16 cellular contexts compared by ENCODE assay signal in the genomic region with DNA sequence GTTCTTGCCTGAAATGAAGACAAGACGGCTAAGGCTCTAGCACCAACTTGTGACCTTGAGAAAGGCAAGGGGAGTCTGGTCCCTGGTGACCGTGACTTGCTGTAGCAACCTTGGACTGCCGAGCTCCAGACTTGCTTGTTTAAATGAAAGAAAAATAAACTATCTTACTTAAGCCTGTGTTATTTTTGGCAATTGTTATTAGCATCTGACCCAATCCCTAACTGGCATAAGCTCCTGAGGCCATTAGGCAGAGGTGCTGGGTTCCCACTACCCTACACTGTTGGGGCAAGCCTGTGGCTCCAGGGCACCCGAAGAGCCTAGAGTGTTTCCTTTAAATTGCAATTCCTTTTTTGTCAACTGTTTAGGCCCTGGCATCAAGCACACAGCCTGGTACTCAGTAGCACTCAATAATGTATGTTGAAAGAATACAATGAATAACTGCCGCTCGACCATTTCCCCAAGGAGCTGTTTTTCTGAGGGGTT.
DNase-seq lines count a peak whose midpoint lies in the region; ATAC-seq, FAIRE-seq and TF ChIP-seq lines count a peak whose summit lies in the region.
"Had no signal": no experiment of that assay in that cellular context is flagged by ENCODE, and none has a peak within 500 bp of the region (broad histone marks: within the 10 kb centered on the region; RNA-seq: fewer than 3 reads in every experiment).

No MANE protein-coding gene starts in this region.

- DNase-seq in MCF 10A (ENCODE audit: unreplicated experiment) (peak; percentile 94), mammary epithelial cell (no peak), astrocyte (ENCODE audit: low read depth) (peak; percentile 65), foreskin fibroblast (peak; percentile 59 to 62), testis (peak; percentile 47), NCI-H2196 (lab: John Stamatoyannopoulos, UW; ENCODE audit: unreplicated experiment) (no peak)
- no peak for DNase-seq in activated CD4-positive, alpha-beta T cell treated with anti-CD3 and anti-CD28 coated beads, Interleukin-2, amount 10 ng/mL, durations not matched to agents 7 days and 5 days
- DNase-seq: activated naive CD4-positive, alpha-beta T cell treated with anti-CD3 and anti-CD28 coated beads, Interleukin-2, amount 50 U/mL, for 16 hours; effector CD8-positive, alpha-beta T cell; left lung; NCI-H524; upper lobe of left lung had no signal

- H3K27me3 ChIP-seq in mammary epithelial cell (ENCODE audit: insufficient read depth, low read length) (no peaks in the 10 kb centered on the region), astrocyte (ENCODE audit: insufficient read depth, low read length) (no peaks in the 10 kb centered on the region), testis (no peaks in the 10 kb centered on the region)
- H3K27me3 ChIP-seq: hepatocyte, left lung, upper lobe of left lung had no signal

- H3K9ac ChIP-seq in mammary epithelial cell (ENCODE audit: insufficient read depth, low read length) (no peak overlapping the region), astrocyte (ENCODE audit: low read length) (peak overlapping the region; percentile 6)

- no peak for FAIRE-seq in astrocyte (lab: Jason Lieb, UNC)
- FAIRE-seq: RCC 7860 had no signal

- no peak overlapping the region for H3K4me3 ChIP-seq in mammary epithelial cell (replicated peaks in 1 of 3; ENCODE audit: insufficient read depth in 1 of 3, low read depth in 2 of 3, low read length in 3 of 3)
- no peak overlapping the region for H3K4me3 ChIP-seq in astrocyte (ENCODE audit: insufficient read depth, low read depth, low read length)
- H3K4me3 ChIP-seq in foreskin fibroblast (ENCODE audit: low read depth in 1 of 2, low read length in 2 of 2) = no peak overlapping the region
- H3K4me3 ChIP-seq in testis = no peak overlapping the region
- H3K4me3 ChIP-seq: HAP-1, hepatocyte, left lung, upper lobe of left lung had no signal

- no peak for TF ChIP-seq POLR2A in testis (IDR thresholded peaks at IDR 0.05)

- H3K36me3 ChIP-seq in mammary epithelial cell (ENCODE audit: insufficient read depth, low read length) (no peaks in the 10 kb centered on the region), astrocyte (ENCODE audit: insufficient read depth, low read length) (no peaks in the 10 kb centered on the region), testis (ENCODE audit: low read depth, missing control alignments) (no peaks in the 10 kb centered on the region)
- H3K36me3 ChIP-seq: HAP-1, left lung, upper lobe of left lung had no signal

- H2AFZ ChIP-seq in mammary epithelial cell (ENCODE audit: low read depth, low read length) (no peak overlapping the region), astrocyte (ENCODE audit: low read depth, low read length) (no peak overlapping the region)
- H2AFZ ChIP-seq: hepatocyte had no signal

- WGBS in mammary epithelial cell (ENCODE audit: low coverage, missing lambda C conversion rate) = 93% methylated on average over 6 of the region's 6 CpGs
- 58 to 65% methylated on average over 6 of the region's 6 CpGs for WGBS in testis, 2 donors

- H3K27me3 Mint-ChIP-seq in MCF 10A (ENCODE audit: insufficient read depth, unreplicated experiment) (no peaks in the 10 kb centered on the region), astrocyte (ENCODE audit: low read depth, unreplicated experiment) (no peaks in the 10 kb centered on the region)
- peaks cover 3% of the 10 kb centered on the region for H3K27me3 Mint-ChIP-seq in activated CD4-positive, alpha-beta T cell treated with anti-CD3 and anti-CD28 coated beads, Interleukin-2, amount 10 ng/mL, durations not matched to agents 7 days and 5 days

- H4K20me1 ChIP-seq in mammary epithelial cell (ENCODE audit: insufficient read depth, low read length) = no peaks in the 10 kb centered on the region
- H4K20me1 ChIP-seq in astrocyte (ENCODE audit: insufficient read depth, low read length) = no peaks in the 10 kb centered on the region

- H3K9me3 ChIP-seq in mammary epithelial cell (replicated peaks; ENCODE audit: insufficient read depth, low read length) = no peaks in the 10 kb centered on the region
- H3K9me3 ChIP-seq in astrocyte (ENCODE audit: insufficient read depth, low read depth, low read length) = no peaks in the 10 kb centered on the region
- no peaks in the 10 kb centered on the region for H3K9me3 ChIP-seq in testis
- H3K9me3 ChIP-seq: HAP-1, upper lobe of left lung had no signal

- POLR2A ChIA-PET in MCF 10A (lab: Yijun Ruan, JAX) = interaction anchor here (0.7 to 5.0 kb wide), 16 partner anchors 13 to 118 kb away, joined by 3 to 37 read pairs (median 4); a partner anchor contains a TSS
- POLR2A ChIA-PET in activated CD4-positive, alpha-beta T cell treated with anti-CD3 and anti-CD28 coated beads, Interleukin-2, amount 10 ng/mL, durations not matched to agents 7 days and 5 days (lab: Charles Lee) = no interaction called here

- H3K4me1 Mint-ChIP-seq in MCF 10A (ENCODE audit: insufficient read depth, unreplicated experiment) = peaks cover 35% of the 10 kb centered on the region
- H3K4me1 Mint-ChIP-seq in astrocyte (ENCODE audit: low read depth, unreplicated experiment) = peaks cover 24% of the 10 kb centered on the region
- H3K4me1 Mint-ChIP-seq in activated CD4-positive, alpha-beta T cell treated with anti-CD3 and anti-CD28 coated beads, Interleukin-2, amount 10 ng/mL, durations not matched to agents 7 days and 5 days = peaks cover 49% of the 10 kb centered on the region

- H3K9me3 Mint-ChIP-seq in MCF 10A (ENCODE audit: unreplicated experiment) (no peaks in the 10 kb centered on the region), astrocyte (ENCODE audit: unreplicated experiment) (no peaks in the 10 kb centered on the region)
- H3K9me3 Mint-ChIP-seq in activated CD4-positive, alpha-beta T cell treated with anti-CD3 and anti-CD28 coated beads, Interleukin-2, amount 10 ng/mL, durations not matched to agents 7 days and 5 days = peaks cover 8% of the 10 kb centered on the region

- no peak for ATAC-seq in GM19455 (IDR thresholded peaks at IDR 0.05; ENCODE audit: unreplicated experiment)
- ATAC-seq: left lung had no signal

- H3K4me2 ChIP-seq in mammary epithelial cell (ENCODE audit: insufficient read depth, low read depth, low read length) (no peak overlapping the region), astrocyte (ENCODE audit: low read length) (no peak overlapping the region)
- H3K4me2 ChIP-seq: hepatocyte had no signal

- H3K27ac ChIP-seq in mammary epithelial cell (ENCODE audit: insufficient read depth, low read depth, low read length) (no peak overlapping the region), astrocyte (ENCODE audit: low read depth, low read length) (no peak overlapping the region), testis (peak overlapping the region in 1 of 2 donors; percentile 83)
- H3K27ac ChIP-seq: hepatocyte, left lung, upper lobe of left lung had no signal

- no peaks in the 10 kb centered on the region for H3K79me2 ChIP-seq in mammary epithelial cell (ENCODE audit: insufficient read depth, low read length)
- no peaks in the 10 kb centered on the region for H3K79me2 ChIP-seq in astrocyte (ENCODE audit: insufficient read depth, low read length)
- H3K79me2 ChIP-seq: hepatocyte had no signal

- BruUV-seq in MCF 10A (replicated peaks; lab: Mats Ljungman, UMichigan) = no TSS peak
- no TSS peak for BruUV-seq in mammary epithelial cell (replicated peaks; lab: Mats Ljungman, UMichigan)

- dilution Hi-C loops in mammary epithelial cell (cut with HindIII; ENCODE audit: low sequenced_read_pairs) = no loop called here

- intact Hi-C loops in MCF 10A (cut with micrococcal nuclease) = no loop called here
- intact Hi-C loops in mammary epithelial cell (cut with micrococcal nuclease) = no loop called here
- intact Hi-C loops in testis (cut with DNase I; ENCODE audit: low total_unique reads) = no loop called here

- CTCF ChIA-PET in MCF 10A (lab: Yijun Ruan, JAX) (interaction anchor here (0.8 kb wide), 1 partner anchor 106 kb away, joined by 3 read pairs; no protein-coding TSS in a partner anchor), mammary epithelial cell (lab: Charles Lee; ENCODE audit: low non-redundant PET) (no interaction called here)
- CTCF ChIA-PET in activated CD4-positive, alpha-beta T cell treated with anti-CD3 and anti-CD28 coated beads, Interleukin-2, amount 10 ng/mL, durations not matched to agents 7 days and 5 days (lab: Charles Lee) = interaction anchor here (0.6 to 3.0 kb wide), 8 partner anchors 10 to 89 kb away, joined by 3 to 12 read pairs (median 4); no protein-coding TSS in a partner anchor

- TF ChIP-seq CTCF in MCF 10A (IDR thresholded peaks at IDR 0.05; ENCODE audit: unreplicated experiment) (no peak), mammary epithelial cell (conservative IDR thresholded peaks at IDR 0.05 in 1 of 2, IDR thresholded peaks at IDR 0.05 in 1 of 2; ENCODE audit: extremely low read depth in 1 of 2, insufficient read depth in 1 of 2, low read depth in 1 of 2, low read length in 2 of 2) (no peak), astrocyte (IDR thresholded peaks at IDR 0.05; ENCODE audit: insufficient read depth, low read depth, low read length) (no peak), foreskin fibroblast (IDR thresholded peaks at IDR 0.05; ENCODE audit: low read depth, low read length) (no peak), testis (IDR thresholded peaks at IDR 0.05) (no peak)

- H3K36me3 Mint-ChIP-seq in MCF 10A (ENCODE audit: insufficient read depth, unreplicated experiment) = no peaks in the 10 kb centered on the region
- peaks cover 4% of the 10 kb centered on the region for H3K36me3 Mint-ChIP-seq in astrocyte (ENCODE audit: low read depth, unreplicated experiment)
- H3K36me3 Mint-ChIP-seq in activated CD4-positive, alpha-beta T cell treated with anti-CD3 and anti-CD28 coated beads, Interleukin-2, amount 10 ng/mL, durations not matched to agents 7 days and 5 days (ENCODE audit: low read depth) = peaks cover 17% of the 10 kb centered on the region

- in situ Hi-C loops in mammary epithelial cell (cut with MboI; ENCODE audit: low sequenced_read_pairs in 2 of 2) = no loop called here

- H3K4me1 ChIP-seq in mammary epithelial cell (ENCODE audit: insufficient read depth, low read length) (peaks cover 31% of the 10 kb centered on the region), astrocyte (ENCODE audit: insufficient read depth, low read length) (peaks cover 40% of the 10 kb centered on the region), testis (peaks cover 23% of the 10 kb centered on the region)
- H3K4me1 ChIP-seq: HAP-1 had no signal

- H3K27ac Mint-ChIP-seq in MCF 10A (ENCODE audit: low read depth, unreplicated experiment) (peak overlapping the region; percentile 64), astrocyte (ENCODE audit: unreplicated experiment) (no peak overlapping the region)
- no peak overlapping the region for H3K27ac Mint-ChIP-seq in activated CD4-positive, alpha-beta T cell treated with anti-CD3 and anti-CD28 coated beads, Interleukin-2, amount 10 ng/mL, durations not matched to agents 7 days and 5 days

- H3K4me3 Mint-ChIP-seq in MCF 10A (ENCODE audit: unreplicated experiment) (no peak overlapping the region), astrocyte (ENCODE audit: unreplicated experiment) (no peak overlapping the region)
- no peak overlapping the region for H3K4me3 Mint-ChIP-seq in activated CD4-positive, alpha-beta T cell treated with anti-CD3 and anti-CD28 coated beads, Interleukin-2, amount 10 ng/mL, durations not matched to agents 7 days and 5 days

Comparison
In these comparisons a context has a peak if more than half of its experiments do, and no peak if none do; other contexts are left out.
1. DNase-seq: peak in MCF 10A (single experiment), astrocyte (single experiment), foreskin fibroblast (2 of 2) and testis (single experiment); none in mammary epithelial cell (single experiment), NCI-H2196 (single experiment) and activated CD4-positive, alpha-beta T cell treated with anti-CD3 and anti-CD28 coated beads, Interleukin-2, amount 10 ng/mL, durations not matched to agents 7 days and 5 days (single experiment).